ENCODE assay signal across 9 cellular contexts in the genomic region with DNA sequence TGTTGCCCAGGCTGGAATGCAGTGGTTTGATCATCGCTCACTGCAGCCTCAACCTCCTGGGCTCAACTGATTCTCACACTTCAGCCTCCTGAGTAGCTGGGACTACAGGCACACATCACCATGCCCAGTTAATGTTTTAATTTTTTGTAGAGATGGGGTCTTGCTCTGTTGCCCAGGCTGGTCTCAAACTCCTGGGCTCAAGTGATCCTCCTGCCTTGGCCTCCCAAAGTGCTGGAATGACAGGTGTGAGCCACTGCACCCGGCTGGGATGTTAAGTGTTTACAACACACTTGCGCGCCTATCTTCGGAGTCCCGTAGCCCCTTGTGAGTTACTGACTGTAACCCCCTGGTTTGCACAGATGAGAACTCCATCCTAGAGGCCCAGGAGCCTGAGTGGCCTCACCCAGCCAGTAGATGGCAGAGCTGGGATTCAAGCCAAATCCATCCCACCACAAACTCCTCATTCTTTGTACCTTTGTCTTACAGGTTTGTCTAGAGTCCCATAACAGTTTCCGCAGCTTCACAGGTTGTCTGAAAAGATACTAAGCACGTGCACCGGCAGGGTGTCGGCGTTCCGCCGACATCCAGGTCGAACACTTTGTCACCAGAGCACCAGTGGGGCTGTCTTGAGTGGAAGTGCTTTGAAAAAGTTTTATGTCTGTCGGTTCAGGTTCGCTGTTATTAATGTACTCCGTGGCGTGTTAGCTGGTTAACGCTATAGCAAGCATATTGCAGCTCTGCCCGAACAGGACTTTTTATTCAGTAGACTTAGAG.
DNase-seq lines count a peak whose midpoint lies in the region; TF ChIP-seq lines count a peak whose summit lies in the region.
"Had no signal": no experiment of that assay in that cellular context is flagged by ENCODE, and none has a peak within 500 bp of the region (broad histone marks: within the 10 kb centered on the region; RNA-seq: fewer than 3 reads in every experiment).

No MANE protein-coding gene starts in this region.

- peak; percentile 36 for DNase-seq in germinal center (ENCODE audit: low spot score)
- no peak for DNase-seq in SHP77 (lab: John Stamatoyannopoulos, UW)
- no peak for DNase-seq in NCI-H146 (lab: John Stamatoyannopoulos, UW)
- DNase-seq in MV-4-11 (lab: John Stamatoyannopoulos, UW): no peak
- DNase-seq in erythroblast (lab: John Stamatoyannopoulos, UW): no peak
- DNase-seq: hippocampal formation had no signal

- H3K9ac ChIP-seq in BLaER1 treated with 17β-estradiol and CSF1 and Interleukin-3, amounts not matched to agents 10 nM and 100 nM: peak overlapping the region in 3 of 11 experiments; percentile 38 to 54 (median 43); a peak in 5 of 22 replicates
- H3K9ac ChIP-seq in OCI-LY3 (ENCODE audit: low read length): no peak overlapping the region

- no peaks in the 10 kb centered on the region for H3K36me3 ChIP-seq in BLaER1 treated with 17β-estradiol and CSF1 and Interleukin-3, amounts not matched to agents 10 nM and 100 nM
- no peaks in the 10 kb centered on the region for H3K36me3 ChIP-seq in OCI-LY3 (replicated peaks; ENCODE audit: low read depth, low read length)

- H3K4me2 ChIP-seq in BLaER1 treated with 17β-estradiol and CSF1 and Interleukin-3, amounts not matched to agents 10 nM and 100 nM: peak overlapping the region; percentile 71 to 94 (median 83)
- H3K4me2 ChIP-seq in OCI-LY3 (ENCODE audit: low read length): no peak overlapping the region

- TF ChIP-seq CTCF in GM12873 (IDR thresholded peaks at IDR 0.05; ENCODE audit: insufficient read depth, low read depth, low read length, missing control alignments) (peak; percentile 65), OCI-LY3 (IDR thresholded peaks at IDR 0.05; ENCODE audit: low read depth, low read length) (peak; percentile 59)

- H4K20me1 ChIP-seq in BLaER1 treated with 17β-estradiol and CSF1 and Interleukin-3, amounts not matched to agents 10 nM and 100 nM: no peaks in the 10 kb centered on the region
- no peaks in the 10 kb centered on the region for H4K20me1 ChIP-seq in OCI-LY3 (ENCODE audit: insufficient read depth, low read length)

- no peak for TF ChIP-seq POLR2A in erythroblast (IDR thresholded peaks at IDR 0.05; ENCODE audit: low read length)

- no peaks in the 10 kb centered on the region for H3K27me3 ChIP-seq in BLaER1 treated with 17β-estradiol and CSF1 and Interleukin-3, amounts not matched to agents 10 nM and 100 nM
- no peaks in the 10 kb centered on the region for H3K27me3 ChIP-seq in OCI-LY3 (ENCODE audit: low read depth, low read length)

- H3K27ac ChIP-seq in BLaER1 treated with 17β-estradiol and CSF1 and Interleukin-3, amounts not matched to agents 10 nM and 100 nM: peak overlapping the region in 10 of 11 experiments; percentile 38 to 69 (median 65); a peak in 17 of 22 replicates
- H3K27ac ChIP-seq in OCI-LY3 (ENCODE audit: low read length): no peak overlapping the region

- H2AFZ ChIP-seq in OCI-LY3 (ENCODE audit: low read depth, low read length): no peak overlapping the region

- H3K4me3 ChIP-seq in BLaER1 treated with 17β-estradiol and CSF1 and Interleukin-3, amounts not matched to agents 10 nM and 100 nM: no peak overlapping the region
- H3K4me3 ChIP-seq in OCI-LY3 (ENCODE audit: low read length): no peak overlapping the region

- H3K4me1 ChIP-seq in BLaER1 treated with 17β-estradiol and CSF1 and Interleukin-3, amounts not matched to agents 10 nM and 100 nM: peaks cover 77 to 92% (median 88%) of the 10 kb centered on the region in 10 experiments
- H3K4me1 ChIP-seq in OCI-LY3 (ENCODE audit: low read length): no peaks in the 10 kb centered on the region

- H3K9me3 ChIP-seq in BLaER1 treated with 17β-estradiol and CSF1 and Interleukin-3, amounts not matched to agents 10 nM and 100 nM (replicated peaks in 1 of 11): no peaks in the 10 kb centered on the region
- H3K9me3 ChIP-seq in OCI-LY3 (ENCODE audit: insufficient read depth, low read length): no peaks in the 10 kb centered on the region

- no peaks in the 10 kb centered on the region for H3K79me2 ChIP-seq in OCI-LY3 (ENCODE audit: low read length)
